Comparison of ENCODE assay signal across 8 cellular contexts in the genomic region with DNA sequence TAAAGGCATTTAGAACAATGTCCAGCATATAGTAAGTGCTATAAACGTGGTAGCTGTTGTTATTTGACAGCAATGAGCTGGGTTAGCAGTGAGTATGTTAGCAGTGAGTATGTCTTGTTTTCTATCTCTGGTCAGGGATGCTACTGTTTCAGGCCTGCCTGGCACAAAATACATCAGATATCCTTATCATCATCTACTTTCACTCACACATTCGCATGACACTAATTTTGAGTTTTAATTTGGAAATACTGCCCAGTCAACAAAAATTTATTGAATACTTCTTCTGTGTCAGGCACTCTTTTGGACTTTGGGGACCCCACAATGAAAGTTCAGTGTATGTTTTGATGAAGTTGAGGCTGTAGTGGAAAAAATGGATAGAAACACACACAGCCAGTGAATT.
"Had no signal": no experiment of that assay in that cellular context is flagged by ENCODE, and none has a peak within 500 bp of the region (broad histone marks: within the 10 kb centered on the region; RNA-seq: fewer than 3 reads in every experiment).

No MANE protein-coding gene starts in this region.

- H3K4me3 ChIP-seq: GM23338 had no signal

- ATAC-seq: GM23338 had no signal

- H3K4me2 ChIP-seq: GM23338, KMS-11 had no signal

- H3K27ac ChIP-seq: KMS-11 had no signal

- H3K9ac ChIP-seq: KMS-11 had no signal

- FAIRE-seq: H1, H54, HTR-8/SVneo had no signal

- H2AFZ ChIP-seq: GM23338 had no signal

- DNase-seq: H9, HCEC 1CT, KBM-7 had no signal
